In the genomic region with DNA sequence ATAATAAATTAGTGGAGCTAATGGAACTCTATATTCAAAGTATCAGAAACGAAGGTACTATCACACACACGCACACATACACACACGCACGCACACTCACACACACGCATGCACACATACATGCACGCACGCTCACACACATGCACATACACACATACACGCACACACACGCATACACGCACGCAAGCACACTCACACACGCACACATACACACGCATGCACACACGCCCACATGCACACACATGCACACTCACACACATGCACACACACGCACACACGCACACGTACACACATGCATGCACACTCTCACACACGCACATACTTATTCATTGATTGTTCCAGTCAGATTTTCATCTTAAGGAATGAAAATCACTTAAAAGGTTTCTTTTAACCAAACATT, we compare ENCODE assay signal across 19 cellular contexts.
DNase-seq lines count a peak whose midpoint lies in the region; ATAC-seq, FAIRE-seq and TF ChIP-seq lines count a peak whose summit lies in the region.
"Had no signal": no experiment of that assay in that cellular context is flagged by ENCODE, and none has a peak within 500 bp of the region (broad histone marks: within the 10 kb centered on the region; RNA-seq: fewer than 3 reads in every experiment).

No MANE protein-coding gene starts in this region.

- H4K20me1 ChIP-seq in HepG2 (ENCODE audit: insufficient read depth, low read length) (no peaks in the 10 kb centered on the region), K562 (replicated peaks; ENCODE audit: control insufficient read depth, insufficient read depth, low read length) (no peaks in the 10 kb centered on the region)
- H4K20me1 ChIP-seq: BLaER1 had no signal

- in situ Hi-C loops in HepG2 (cut with HindIII; ENCODE audit: extremely low pct_ligation_motif_present, low pct_unique_long_range_greater_than_20kb) (no loop called here), K562 (cut with MboI) (no loop called here)

- no peak overlapping the region for H3K4ac ChIP-seq in trophoblast cell (ENCODE audit: low read depth, low read length)

- H3K9ac ChIP-seq in HepG2 (ENCODE audit: insufficient read depth, low read depth, low read length) (no peak overlapping the region), K562 (ENCODE audit: insufficient read depth in 1 of 2, low read depth in 2 of 2, low read length in 2 of 2) (no peak overlapping the region), trophoblast cell (ENCODE audit: low read length) (no peak overlapping the region)
- H3K9ac ChIP-seq: BLaER1, GM23248 had no signal

- H3K36me3 ChIP-seq in HepG2 (replicated peaks in 1 of 2; ENCODE audit: control insufficient read depth in 1 of 2, insufficient read depth in 2 of 2, low read length in 2 of 2) = no peaks in the 10 kb centered on the region
- H3K36me3 ChIP-seq in right lobe of liver = no peaks in the 10 kb centered on the region
- H3K36me3 ChIP-seq in K562 (ENCODE audit: control insufficient read depth, insufficient read depth, low read length) = no peaks in the 10 kb centered on the region
- H3K36me3 ChIP-seq in trophoblast cell (ENCODE audit: control insufficient read depth in 1 of 2, insufficient read depth in 2 of 2, low read length in 2 of 2) = no peaks in the 10 kb centered on the region
- H3K36me3 ChIP-seq in small intestine (ENCODE audit: control insufficient read depth in 2 of 2, insufficient read depth in 2 of 2, low read length in 2 of 2) = no peaks in the 10 kb centered on the region
- H3K36me3 ChIP-seq: BLaER1 had no signal

- H3K79me2 ChIP-seq in HepG2 (ENCODE audit: insufficient read depth, low read length) (no peaks in the 10 kb centered on the region), K562 (ENCODE audit: control insufficient read depth, insufficient read depth, low read length) (no peaks in the 10 kb centered on the region), trophoblast cell (ENCODE audit: control insufficient read depth, insufficient read depth, low read length, poor library complexity) (no peaks in the 10 kb centered on the region)

- no peak for TF ChIP-seq CTCF in HepG2 (CRISPR knock-in tag; IDR thresholded peaks at IDR 0.05)
- no peak for TF ChIP-seq CTCF in right lobe of liver (IDR thresholded peaks at IDR 0.05)
- TF ChIP-seq CTCF in K562 (IDR thresholded peaks at IDR 0.05 in 2 of 3, conservative IDR thresholded peaks at IDR 0.05 in 1 of 3; ENCODE audit: insufficient read depth in 2 of 3, low read depth in 1 of 3, low read length in 3 of 3) = no peak

- ATAC-seq in HepG2 (no peak), right lobe of liver (no peak), K562 (no peak)
- ATAC-seq: CD8-positive, alpha-beta T cell; HCT116 had no signal

- no peak overlapping the region for H3K27ac ChIP-seq in HepG2 (ENCODE audit: extremely low read length, insufficient read depth, low read length)
- H3K27ac ChIP-seq in right lobe of liver = no peak overlapping the region
- H3K27ac ChIP-seq in K562 (ENCODE audit: extremely low read depth, low read depth, low read length) = no peak overlapping the region
- no peak overlapping the region for H3K27ac ChIP-seq in trophoblast cell (ENCODE audit: low read depth, low read length)
- H3K27ac ChIP-seq in small intestine (ENCODE audit: low read depth in 1 of 2, low read length in 1 of 2) = no peak overlapping the region
- H3K27ac ChIP-seq: 22Rv1, BLaER1, GM23248 had no signal

- H3K27me3 ChIP-seq in HepG2 (ENCODE audit: control insufficient read depth in 1 of 2, insufficient read depth in 2 of 2, low read length in 2 of 2) (no peaks in the 10 kb centered on the region), right lobe of liver (no peaks in the 10 kb centered on the region), K562 (ENCODE audit: control insufficient read depth in 2 of 2, insufficient read depth in 2 of 2, low read length in 2 of 2) (peaks cover 0 to 14% of the 10 kb centered on the region in 2 experiments; a peak in 1 of 5 replicates), trophoblast cell (ENCODE audit: insufficient read depth, low read length) (no peaks in the 10 kb centered on the region), small intestine (ENCODE audit: control insufficient read depth in 2 of 2, insufficient read depth in 2 of 2, low read length in 2 of 2) (no peaks in the 10 kb centered on the region)
- H3K27me3 ChIP-seq: BLaER1 had no signal

- H2AFZ ChIP-seq in HepG2 (ENCODE audit: low read length) (no peak overlapping the region), K562 (ENCODE audit: low read depth, low read length) (no peak overlapping the region), trophoblast cell (ENCODE audit: insufficient read depth, low read length, poor library complexity) (no peak overlapping the region)
- H2AFZ ChIP-seq: GM23248 had no signal

- intact Hi-C loops in HepG2 (cut with micrococcal nuclease; ENCODE audit: unreplicated experiment) (no loop called here), right lobe of liver (cut with DNase I) (no loop called here), K562 (cut with micrococcal nuclease) (no loop called here)

- H4K91ac ChIP-seq in trophoblast cell (ENCODE audit: low read depth, low read length) = no peak overlapping the region

- no peak overlapping the region for H2BK12ac ChIP-seq in trophoblast cell (ENCODE audit: low read length)

- H3K23ac ChIP-seq in trophoblast cell (ENCODE audit: low read length) = peak overlapping the region; percentile 56

- FAIRE-seq in HepG2 (lab: Jason Lieb, UNC) (no peak), K562 (lab: Jason Lieb, UNC) (peak; percentile 32), small intestine (lab: Jason Lieb, UNC) (no peak)
- FAIRE-seq: GM19239, H54 had no signal

- no peak overlapping the region for H2BK5ac ChIP-seq in trophoblast cell (ENCODE audit: low read depth, low read length, poor library complexity)

- no peak for TF ChIP-seq RAD21 in HepG2 (CRISPR knock-in tag; IDR thresholded peaks at IDR 0.05)
- no peak for TF ChIP-seq RAD21 in K562 (CRISPR knock-in tag; conservative IDR thresholded peaks at IDR 0.05 in 1 of 2, IDR thresholded peaks at IDR 0.05 in 1 of 2)

- POLR2A ChIA-PET in HepG2 (lab: Yijun Ruan, JAX) (no interaction called here), K562 (lab: Yijun Ruan, JAX) (no interaction called here)

- WGBS in HepG2 (ENCODE audit: low lambda C conversion rate) = 96% methylated on average over 18 of the region's 18 CpGs
- 96% methylated on average over 17 of the region's 18 CpGs for WGBS in right lobe of liver (ENCODE audit: insufficient coverage, low coverage, low lambda C conversion rate, missing lambda C conversion rate)
- 65% methylated on average over 18 of the region's 18 CpGs for WGBS in K562 (ENCODE audit: insufficient coverage, low coverage, missing lambda C conversion rate)
- no CpG with 5 or more reads among the region's 18 CpGs for WGBS in trophoblast cell (ENCODE audit: extremely low coverage, insufficient coverage, insufficient read length)
- 93 to 97% (median 97%) methylated on average over 18 of the region's 18 CpGs for whole genome bisulfite sequencing in small intestine, 3 donors

- H3K4me1 ChIP-seq in HepG2 (ENCODE audit: insufficient read depth, low read length) (peaks cover 81% of the 10 kb centered on the region), right lobe of liver (no peaks in the 10 kb centered on the region), K562 (replicated peaks in 1 of 2; ENCODE audit: control insufficient read depth in 2 of 2, insufficient read depth in 2 of 2, low read length in 2 of 2) (peaks cover 0 to 28% of the 10 kb centered on the region in 2 experiments; a peak in 3 of 5 replicates), trophoblast cell (ENCODE audit: control insufficient read depth in 1 of 2, insufficient read depth in 2 of 2, low read length in 2 of 2) (peaks cover 10 to 12% of the 10 kb centered on the region in 2 experiments), small intestine (ENCODE audit: control insufficient read depth in 2 of 2, insufficient read depth in 1 of 2, low read depth in 1 of 2, low read length in 1 of 2) (no peaks in the 10 kb centered on the region)

- CTCF ChIA-PET in HepG2 (lab: Yijun Ruan, JAX; ENCODE audit: low intra/inter-chr PET ratio, low total read pairs) = no interaction called here
- CTCF ChIA-PET in K562 (lab: Yijun Ruan, JAX; ENCODE audit: low intra/inter-chr PET ratio) = no interaction called here

- H2BK120ac ChIP-seq in trophoblast cell (ENCODE audit: insufficient read depth, low read length, poor library complexity) = no peak overlapping the region

- no peak overlapping the region for H3K18ac ChIP-seq in trophoblast cell (ENCODE audit: low read length)

- H3K4me3 ChIP-seq in HepG2 (replicated peaks in 1 of 3; ENCODE audit: insufficient read depth in 1 of 3, low read depth in 2 of 3, low read length in 3 of 3) = no peak overlapping the region
- no peak overlapping the region for H3K4me3 ChIP-seq in right lobe of liver
- no peak overlapping the region for H3K4me3 ChIP-seq in K562
- H3K4me3 ChIP-seq in trophoblast cell (ENCODE audit: low read depth, low read length) = peak overlapping the region; percentile 58
- no peak overlapping the region for H3K4me3 ChIP-seq in small intestine (ENCODE audit: low read depth in 1 of 2, low read length in 2 of 2)
- H3K4me3 ChIP-seq: BLaER1, GM23248 had no signal

- H4K8ac ChIP-seq in trophoblast cell (ENCODE audit: low read depth, low read length) = no peak overlapping the region

- H3K14ac ChIP-seq in trophoblast cell (ENCODE audit: low read length) = no peak overlapping the region

- H3K79me1 ChIP-seq in trophoblast cell (ENCODE audit: low read length) = peaks cover 3% of the 10 kb centered on the region

- DNase-seq in HepG2 (ENCODE audit: low spot score) (no peak), right lobe of liver (no peak), K562 (ENCODE audit: extremely low read depth in 1 of 4, low spot score in 3 of 4) (no peak), trophoblast cell (no peak), small intestine (no peak), HUDEP-2 (lab: John Stamatoyannopoulos, UW; ENCODE audit: unreplicated experiment in 76 of 76) (no peak)
- DNase-seq in activated T-cell treated with anti-CD3 and anti-CD28 coated beads, Interleukin-2, amount 50 U/mL, for 48 hours = no peak
- DNase-seq: Calu3; CD8-positive, alpha-beta T cell; DMS79 treated with DMSO at 0.1 percent for 48 hours; GF-D8; GM23248; Kasumi-1; KG1 had no signal

- BruUV-seq in HepG2 (replicated peaks; lab: Mats Ljungman, UMichigan) (no TSS peak), K562 (replicated peaks; lab: Mats Ljungman, UMichigan) (no TSS peak)

- H3K9me3 ChIP-seq in HepG2 (ENCODE audit: low read length) (no peaks in the 10 kb centered on the region), right lobe of liver (no peaks in the 10 kb centered on the region), K562 (replicated peaks; ENCODE audit: control insufficient read depth, insufficient read depth, low read depth, low read length) (peaks cover 2% of the 10 kb centered on the region; the same call in 1 of the 2 replicates), trophoblast cell (ENCODE audit: insufficient read depth, low read depth, low read length) (peaks cover 6% of the 10 kb centered on the region), small intestine (ENCODE audit: control insufficient read depth, low read depth) (no peaks in the 10 kb centered on the region)

- H3K9me1 ChIP-seq in K562 (ENCODE audit: control insufficient read depth, insufficient read depth, low read length) = no peaks in the 10 kb centered on the region

- TF ChIP-seq POLR2A in HepG2 (IDR thresholded peaks at IDR 0.05; ENCODE audit: insufficient read depth in 1 of 2, low read depth in 2 of 2, low read length in 2 of 2) = no peak
- no peak for TF ChIP-seq POLR2A in right lobe of liver (IDR thresholded peaks at IDR 0.05)
- TF ChIP-seq POLR2A in K562 (conservative IDR thresholded peaks at IDR 0.05) = no peak

- TF ChIP-seq EP300 in HepG2 (IDR thresholded peaks at IDR 0.05; ENCODE audit: low read depth in 2 of 2, low read length in 2 of 2) (no peak), HepG2 (CRISPR knock-in tag; IDR thresholded peaks at IDR 0.05; ENCODE audit: borderline replicate concordance) (no peak), K562 (IDR thresholded peaks at IDR 0.05; ENCODE audit: low read length) (no peak)

- no peak overlapping the region for H2AK5ac ChIP-seq in trophoblast cell (ENCODE audit: low read length)

- H4K12ac ChIP-seq in trophoblast cell (ENCODE audit: low read depth, low read length) = no peak overlapping the region

- H3K4me2 ChIP-seq in HepG2 (ENCODE audit: low read depth, low read length) (no peak overlapping the region), K562 (ENCODE audit: insufficient read depth, low read length) (no peak overlapping the region), trophoblast cell (ENCODE audit: low read length) (no peak overlapping the region)
- H3K4me2 ChIP-seq: BLaER1 had no signal
